1 cellular context compared by ENCODE assay signal in the genomic region with DNA sequence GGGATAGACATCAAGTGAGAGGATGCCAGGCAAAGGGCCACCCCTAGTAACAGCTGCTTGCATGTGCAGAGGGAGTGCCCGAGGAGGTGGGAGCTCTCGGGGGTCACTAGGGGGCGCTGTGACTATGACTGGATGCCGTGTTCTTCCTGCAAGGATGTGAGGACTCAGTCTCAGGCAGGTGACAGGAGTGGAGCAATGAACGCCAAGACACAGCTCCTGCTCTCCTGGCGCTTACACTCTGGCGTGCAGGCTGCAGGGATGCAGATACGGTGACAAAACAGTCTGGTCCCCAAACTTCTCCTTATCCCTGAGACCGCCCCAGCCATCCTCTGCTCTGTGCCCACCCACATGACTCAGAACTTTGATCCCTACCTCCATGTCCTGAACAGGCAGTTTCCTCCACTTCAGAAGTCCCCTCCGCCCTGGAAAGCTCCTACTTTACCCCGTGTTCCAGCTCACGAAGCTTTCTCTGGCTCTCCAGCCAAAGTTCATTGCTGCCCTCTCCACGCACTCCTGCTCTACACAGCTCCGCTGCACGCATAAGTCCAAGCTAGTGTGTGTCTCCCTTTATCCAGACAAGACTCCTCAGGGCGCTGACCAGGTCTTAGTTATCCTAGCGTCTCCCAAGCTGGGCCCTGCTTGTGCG.
TF ChIP-seq lines count a peak whose summit lies in the region.

No MANE protein-coding gene starts in this region.

TF ChIP-seq in A549, 52 proteins besides CTCF, POLR2A, EP300 and RAD21 (continued from another document):
- TF ChIP-seq, protein P1, sequence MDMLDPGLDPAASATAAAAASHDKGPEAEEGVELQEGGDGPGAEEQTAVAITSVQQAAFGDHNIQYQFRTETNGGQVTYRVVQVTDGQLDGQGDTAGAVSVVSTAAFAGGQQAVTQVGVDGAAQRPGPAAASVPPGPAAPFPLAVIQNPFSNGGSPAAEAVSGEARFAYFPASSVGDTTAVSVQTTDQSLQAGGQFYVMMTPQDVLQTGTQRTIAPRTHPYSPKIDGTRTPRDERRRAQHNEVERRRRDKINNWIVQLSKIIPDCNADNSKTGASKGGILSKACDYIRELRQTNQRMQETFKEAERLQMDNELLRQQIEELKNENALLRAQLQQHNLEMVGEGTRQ (IDR thresholded peaks at IDR 0.05), result 0 out of 2 replicates have a peak, but pooled peaks have one; percentile 26
- TF ChIP-seq GATA3 (IDR thresholded peaks at IDR 0.05; ENCODE audit: borderline replicate concordance) (no peak), CHD2 (IDR thresholded peaks at IDR 0.05; ENCODE audit: low read length, partially characterized antibody) (no peak), MAX (IDR thresholded peaks at IDR 0.05) (peak; percentile 31; the same call in 1 of the 2 replicates), TP53 (CRISPR knock-in tag; IDR thresholded peaks at IDR 0.05) (no peak), FOXS1 (CRISPR knock-in tag; IDR thresholded peaks at IDR 0.05) (no peak)
